In genomic region chr9:121568101-121568460, GRCh38 we compare ENCODE assay signal across 14 cellular contexts.
DNase-seq lines count a peak whose midpoint lies in the region; ATAC-seq and TF ChIP-seq lines count a peak whose summit lies in the region.
"Had no signal": no experiment of that assay in that cellular context is flagged by ENCODE, and none has a peak within 500 bp of the region (broad histone marks: within the 10 kb centered on the region; RNA-seq: fewer than 3 reads in every experiment).

No MANE protein-coding gene starts in this region.

- POLR2A ChIA-PET in activated CD8-positive, alpha-beta T cell treated with anti-CD3 and anti-CD28 coated beads, Interleukin-2, amount 10 ng/mL, durations not matched to agents 7 days and 5 days (lab: Charles Lee), result no interaction called here

- H3K4me3 Mint-ChIP-seq in HFFc6, result peak overlapping the region; percentile 75
- H3K4me3 Mint-ChIP-seq in chondrocyte (ENCODE audit: unreplicated experiment), result peak overlapping the region; percentile 69
- no peak overlapping the region for H3K4me3 Mint-ChIP-seq in activated CD8-positive, alpha-beta T cell treated with anti-CD3 and anti-CD28 coated beads, Interleukin-2, amount 10 ng/mL, durations not matched to agents 7 days and 5 days

- no peaks in the 10 kb centered on the region for H3K9me3 ChIP-seq in stomach

- no peaks in the 10 kb centered on the region for H3K9me3 Mint-ChIP-seq in HFFc6
- H3K9me3 Mint-ChIP-seq in chondrocyte (ENCODE audit: low read depth), result no peaks in the 10 kb centered on the region
- no peaks in the 10 kb centered on the region for H3K9me3 Mint-ChIP-seq in activated CD8-positive, alpha-beta T cell treated with anti-CD3 and anti-CD28 coated beads, Interleukin-2, amount 10 ng/mL, durations not matched to agents 7 days and 5 days (ENCODE audit: insufficient read depth)

- peaks cover 23 to 40% (median 35%) of the 10 kb centered on the region in 4 donors for H3K4me1 ChIP-seq in stomach

- TF ChIP-seq EP300 in stomach (IDR thresholded peaks at IDR 0.05), result no peak

- H3K27me3 Mint-ChIP-seq in HFFc6 (ENCODE audit: insufficient read depth) (peaks cover 12% of the 10 kb centered on the region), chondrocyte (ENCODE audit: low read depth) (no peaks in the 10 kb centered on the region)
- H3K27me3 Mint-ChIP-seq in activated CD8-positive, alpha-beta T cell treated with anti-CD3 and anti-CD28 coated beads, Interleukin-2, amount 10 ng/mL, durations not matched to agents 7 days and 5 days (ENCODE audit: low read depth), result peaks cover 5% of the 10 kb centered on the region

- no peaks in the 10 kb centered on the region for H3K36me3 Mint-ChIP-seq in HFFc6 (ENCODE audit: low read depth)
- peaks cover 1% of the 10 kb centered on the region for H3K36me3 Mint-ChIP-seq in chondrocyte (ENCODE audit: low read depth)
- no peaks in the 10 kb centered on the region for H3K36me3 Mint-ChIP-seq in activated CD8-positive, alpha-beta T cell treated with anti-CD3 and anti-CD28 coated beads, Interleukin-2, amount 10 ng/mL, durations not matched to agents 7 days and 5 days (ENCODE audit: low read depth)

- no peak for TF ChIP-seq CTCF in HFFc6 (IDR thresholded peaks at IDR 0.05)
- TF ChIP-seq CTCF in chondrocyte (IDR thresholded peaks at IDR 0.05), result no peak
- TF ChIP-seq CTCF in stomach (IDR thresholded peaks at IDR 0.05), result no peak

- H3K4me1 Mint-ChIP-seq in HFFc6 (ENCODE audit: low read depth) (peaks cover 44% of the 10 kb centered on the region), chondrocyte (ENCODE audit: low read depth) (peaks cover 35% of the 10 kb centered on the region)
- H3K4me1 Mint-ChIP-seq in activated CD8-positive, alpha-beta T cell treated with anti-CD3 and anti-CD28 coated beads, Interleukin-2, amount 10 ng/mL, durations not matched to agents 7 days and 5 days (ENCODE audit: low read depth), result no peaks in the 10 kb centered on the region

- H3K27ac ChIP-seq in layer of hippocampus (ENCODE audit: low read depth, low read length) (peak overlapping the region; percentile 21), stomach (peak overlapping the region in 4 of 5 donors; percentile 58 to 83 (median 74))
- H3K27ac ChIP-seq: C4-2B, epithelial cell of prostate had no signal

- DNase-seq in HFFc6, result no peak
- DNase-seq in chondrocyte (ENCODE audit: low spot score), result no peak
- no peak for DNase-seq in stomach
- DNase-seq in activated CD8-positive, alpha-beta T cell treated with anti-CD3 and anti-CD28 coated beads, Interleukin-2, amount 10 ng/mL, durations not matched to agents 7 days and 5 days, result no peak
- DNase-seq in activated gamma-delta T cell (lab: John Stamatoyannopoulos, UW), result no peak
- DNase-seq in SKM-1 (lab: John Stamatoyannopoulos, UW; ENCODE audit: unreplicated experiment), result no peak
- DNase-seq: activated CD8-positive, alpha-beta memory T cell treated with anti-CD3 and anti-CD28 coated beads for 24 hours; activated effector memory CD4-positive, alpha-beta T cell treated with anti-CD3 and anti-CD28 coated beads, Interleukin-2, amount 50 U/mL, for 16 hours; trophoblast cell had no signal

- no peaks in the 10 kb centered on the region for H3K36me3 ChIP-seq in stomach
- H3K36me3 ChIP-seq: cardiac muscle cell had no signal

- intact Hi-C loops in stomach (cut with DNase I; ENCODE audit: low total_unique reads), result no loop called here

- no peaks in the 10 kb centered on the region for H3K27me3 ChIP-seq in layer of hippocampus (ENCODE audit: control insufficient read depth, insufficient read depth, low read length)
- no peaks in the 10 kb centered on the region for H3K27me3 ChIP-seq in stomach
- H3K27me3 ChIP-seq: cardiac muscle cell had no signal

- peak overlapping the region in 3 of 4 donors; percentile 33 to 38 (median 37) for H3K4me3 ChIP-seq in stomach
- H3K4me3 ChIP-seq: cardiac muscle cell had no signal

- H3K27ac Mint-ChIP-seq in HFFc6 (no peak overlapping the region), chondrocyte (ENCODE audit: unreplicated experiment) (peak overlapping the region; percentile 90)
- H3K27ac Mint-ChIP-seq in activated CD8-positive, alpha-beta T cell treated with anti-CD3 and anti-CD28 coated beads, Interleukin-2, amount 10 ng/mL, durations not matched to agents 7 days and 5 days, result no peak overlapping the region

- no peak for TF ChIP-seq POLR2A in stomach (IDR thresholded peaks at IDR 0.05)

- CTCF ChIA-PET in activated CD8-positive, alpha-beta T cell treated with anti-CD3 and anti-CD28 coated beads, Interleukin-2, amount 10 ng/mL, durations not matched to agents 7 days and 5 days (lab: Charles Lee), result interaction anchor here (0.8 to 1.6 kb wide), 2 partner anchors 10 to 18 kb away, joined by 3 to 4 read pairs; no protein-coding TSS in a partner anchor

- ATAC-seq in activated CD8-positive, alpha-beta T cell treated with anti-CD3 and anti-CD28 coated beads, Interleukin-2, amount 10 ng/mL, durations not matched to agents 7 days and 5 days, result no peak
- ATAC-seq in GM19023 (IDR thresholded peaks at IDR 0.05; ENCODE audit: unreplicated experiment), result no peak

- 19 to 39% (median 29%) methylated on average over 2 to 3 of the region's 3 CpGs for WGBS in stomach, 5 donors
